ENCODE assay signal across 17 cellular contexts in the genomic region with DNA sequence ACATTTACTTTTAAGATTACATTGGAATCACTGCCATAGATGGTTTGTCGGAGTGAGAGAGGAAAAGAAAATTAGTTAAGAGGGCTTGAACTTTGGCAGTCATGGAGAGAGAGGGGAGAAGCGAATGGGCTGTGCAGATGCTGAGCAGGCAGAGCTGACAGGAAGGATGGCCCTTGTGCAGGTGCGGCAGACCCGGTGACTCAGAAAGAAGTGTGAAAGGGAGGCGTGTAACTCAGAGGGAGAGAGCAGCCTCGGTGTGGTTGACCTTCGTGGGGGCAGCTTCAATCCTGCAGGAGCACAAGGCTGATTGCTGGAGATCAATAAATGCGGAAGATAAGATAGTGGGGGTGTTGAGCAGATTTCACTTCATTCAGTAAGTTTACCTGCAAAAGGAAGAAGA.
DNase-seq lines count a peak whose midpoint lies in the region; ATAC-seq and FAIRE-seq lines count a peak whose summit lies in the region.
"Had no signal": no experiment of that assay in that cellular context is flagged by ENCODE, and none has a peak within 500 bp of the region (broad histone marks: within the 10 kb centered on the region; RNA-seq: fewer than 3 reads in every experiment).

No MANE protein-coding gene starts in this region.

- no peaks in the 10 kb centered on the region for H3K36me3 Mint-ChIP-seq in activated naive CD4-positive, alpha-beta T cell treated with anti-CD3 and anti-CD28 coated beads, Interleukin-2, amount 50 U/mL, for 72 hours
- no peaks in the 10 kb centered on the region for H3K36me3 Mint-ChIP-seq in activated naive CD4-positive, alpha-beta T cell treated with anti-CD3 and anti-CD28 coated beads, Interleukin-2, amount 50 U/mL, for 24 hours
- H3K36me3 Mint-ChIP-seq: natural killer cell had no signal

- intact Hi-C loops in aorta (cut with DNase I): no loop called here

- no peak for ATAC-seq in activated naive CD4-positive, alpha-beta T cell treated with anti-CD3 and anti-CD28 coated beads, Interleukin-2, amount 50 U/mL, for 72 hours
- ATAC-seq in aorta (ENCODE audit: low FRiP score) (no peak), HG03139 (IDR thresholded peaks at IDR 0.05; ENCODE audit: unreplicated experiment) (no peak)
- ATAC-seq: natural killer cell had no signal

- no peaks in the 10 kb centered on the region for H3K9me3 Mint-ChIP-seq in activated naive CD4-positive, alpha-beta T cell treated with anti-CD3 and anti-CD28 coated beads, Interleukin-2, amount 50 U/mL, for 72 hours
- no peaks in the 10 kb centered on the region for H3K9me3 Mint-ChIP-seq in activated naive CD4-positive, alpha-beta T cell treated with anti-CD3 and anti-CD28 coated beads, Interleukin-2, amount 50 U/mL, for 24 hours
- H3K9me3 Mint-ChIP-seq: natural killer cell had no signal

- H3K4me3 Mint-ChIP-seq in activated naive CD4-positive, alpha-beta T cell treated with anti-CD3 and anti-CD28 coated beads, Interleukin-2, amount 50 U/mL, for 24 hours: no peak overlapping the region
- H3K4me3 Mint-ChIP-seq: natural killer cell had no signal

- H3K9me3 ChIP-seq in small intestine (ENCODE audit: control insufficient read depth, low read depth) (no peaks in the 10 kb centered on the region), aorta (ENCODE audit: control insufficient read depth, low read length) (no peaks in the 10 kb centered on the region)

- H3K27ac Mint-ChIP-seq in activated naive CD4-positive, alpha-beta T cell treated with anti-CD3 and anti-CD28 coated beads, Interleukin-2, amount 50 U/mL, for 72 hours: no peak overlapping the region
- peak overlapping the region; percentile 25 for H3K27ac Mint-ChIP-seq in activated naive CD4-positive, alpha-beta T cell treated with anti-CD3 and anti-CD28 coated beads, Interleukin-2, amount 50 U/mL, for 24 hours
- H3K27ac Mint-ChIP-seq: natural killer cell had no signal

- H3K4me1 ChIP-seq in small intestine (ENCODE audit: control insufficient read depth in 2 of 2, insufficient read depth in 1 of 2, low read depth in 1 of 2, low read length in 1 of 2): peaks cover 0 to 3% of the 10 kb centered on the region in 2 donors
- no peaks in the 10 kb centered on the region for H3K4me1 ChIP-seq in aorta (ENCODE audit: control insufficient read depth in 1 of 2, insufficient read depth in 2 of 2, low read length in 2 of 2)

- H3K4me3 ChIP-seq in small intestine (ENCODE audit: low read depth in 1 of 2, low read length in 2 of 2) (no peak overlapping the region), aorta (ENCODE audit: low read length in 2 of 2) (no peak overlapping the region)
- H3K4me3 ChIP-seq: lung had no signal

- no peak for FAIRE-seq in small intestine (lab: Jason Lieb, UNC)
- FAIRE-seq: D721Med, endothelial cell of umbilical vein had no signal

- WGBS in small intestine, 3 donors: 5 to 47% (median 25%) methylated on average over 8 of the region's 8 CpGs
- 69 to 71% methylated on average over 8 of the region's 8 CpGs for WGBS in aorta, 2 donors

- peak; percentile 33 for DNase-seq in activated naive CD4-positive, alpha-beta T cell treated with Interleukin-2 at 50 U/mL for 16 hours
- no peak for DNase-seq in activated naive CD4-positive, alpha-beta T cell treated with anti-CD3 and anti-CD28 coated beads, Interleukin-2, amount 50 U/mL, for 72 hours (ENCODE audit: low spot score in 2 of 2)
- DNase-seq in T follicular helper cell (ENCODE audit: low read depth): peak; percentile 30
- DNase-seq in small intestine: peak; percentile 30
- no peak for DNase-seq in aorta
- DNase-seq in SK-N-DZ (ENCODE audit: low spot score): no peak
- DNase-seq: amniotic stem cell, foreskin melanocyte, natural killer cell, NCI-H2081 treated with DMSO at 0.1 percent for 48 hours, SW 1271 had no signal

- no peaks in the 10 kb centered on the region for H3K27me3 Mint-ChIP-seq in activated naive CD4-positive, alpha-beta T cell treated with anti-CD3 and anti-CD28 coated beads, Interleukin-2, amount 50 U/mL, for 24 hours

- H3K4me1 Mint-ChIP-seq in activated naive CD4-positive, alpha-beta T cell treated with anti-CD3 and anti-CD28 coated beads, Interleukin-2, amount 50 U/mL, for 24 hours: peaks cover 22% of the 10 kb centered on the region
- H3K4me1 Mint-ChIP-seq: natural killer cell had no signal

- no peak overlapping the region for H3K27ac ChIP-seq in small intestine (ENCODE audit: low read depth in 1 of 2, low read length in 1 of 2)
- no peak overlapping the region for H3K27ac ChIP-seq in aorta (ENCODE audit: low read depth in 1 of 2, low read length in 2 of 2)
- H3K27ac ChIP-seq: RWPE1 had no signal

- H3K36me3 ChIP-seq in small intestine (ENCODE audit: control insufficient read depth in 2 of 2, insufficient read depth in 2 of 2, low read length in 2 of 2) (no peaks in the 10 kb centered on the region), aorta (ENCODE audit: control insufficient read depth in 1 of 2, insufficient read depth in 2 of 2, low read length in 1 of 2) (no peaks in the 10 kb centered on the region)

- H3K27me3 ChIP-seq in small intestine (ENCODE audit: control insufficient read depth in 2 of 2, insufficient read depth in 2 of 2, low read length in 2 of 2) (no peaks in the 10 kb centered on the region), aorta (ENCODE audit: control insufficient read depth in 1 of 2, insufficient read depth in 2 of 2, low read length in 1 of 2) (no peaks in the 10 kb centered on the region)

Comparison
In these comparisons a context has a peak if more than half of its experiments do, and no peak if none do; other contexts are left out.
1. DNase-seq: peak in activated naive CD4-positive, alpha-beta T cell treated with Interleukin-2 at 50 U/mL for 16 hours (single experiment), T follicular helper cell (single experiment) and small intestine (single experiment); none in activated naive CD4-positive, alpha-beta T cell treated with anti-CD3 and anti-CD28 coated beads, Interleukin-2, amount 50 U/mL, for 72 hours (0 of 2), aorta (0 of 2) and SK-N-DZ (single experiment).